ENCODE assay signal across 18 cellular contexts in the genomic region with DNA sequence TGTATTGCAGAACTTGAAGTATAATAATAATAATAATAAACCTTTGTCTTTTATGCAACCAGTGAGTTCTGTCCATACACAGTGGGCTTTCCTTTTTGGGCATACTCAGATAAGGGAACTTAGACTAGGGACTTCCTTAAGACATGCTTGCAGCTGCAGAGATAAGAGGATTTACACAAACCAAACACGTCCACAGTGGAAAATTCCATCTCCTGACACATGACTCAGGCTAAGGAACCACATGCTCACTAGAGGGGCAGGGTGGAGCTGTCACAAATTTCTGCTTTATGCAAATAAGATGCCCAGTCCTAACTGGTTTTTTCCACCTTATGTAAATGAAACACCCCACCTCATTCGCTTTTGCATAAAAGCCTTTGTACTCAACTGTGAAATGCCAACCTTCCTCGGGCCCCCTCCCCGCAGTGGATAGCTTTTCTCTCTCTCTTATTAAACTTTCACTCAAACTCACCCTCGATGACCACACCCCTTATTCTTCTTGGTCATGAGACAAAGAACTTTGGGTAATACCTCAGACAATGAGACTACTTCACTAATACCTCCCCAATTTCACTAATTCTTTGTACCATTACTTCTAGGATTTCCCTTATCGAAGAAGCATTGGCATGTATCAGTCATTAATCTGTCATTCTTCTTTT.
"Had no signal": no experiment of that assay in that cellular context is flagged by ENCODE, and none has a peak within 500 bp of the region (broad histone marks: within the 10 kb centered on the region; RNA-seq: fewer than 3 reads in every experiment).

No MANE protein-coding gene starts in this region.

- H3K36me3 ChIP-seq: right atrium auricular region, tibial nerve, uterus had no signal

- H3K27me3 Mint-ChIP-seq: progenitor cell of endocrine pancreas had no signal

- H3K27me3 ChIP-seq: dorsolateral prefrontal cortex, right atrium auricular region, tibial nerve, uterus had no signal

- H3K27ac Mint-ChIP-seq: endodermal cell, nephron, progenitor cell of endocrine pancreas had no signal

- H3K4me1 Mint-ChIP-seq: endodermal cell had no signal

- H3K9me3 ChIP-seq: uterus had no signal

- H3K4me1 ChIP-seq: right atrium auricular region, tibial nerve, uterus had no signal

- H3K4me3 Mint-ChIP-seq: endodermal cell, nephron had no signal

- H3K4me3 ChIP-seq: dorsolateral prefrontal cortex, right atrium auricular region, skin epidermis, tibial nerve, uterus had no signal

- DNase-seq: activated CD4-positive, alpha-beta T cell treated with anti-CD3 and anti-CD28 coated beads, Interleukin-2, amount 50 U/mL, for 48 hours; activated effector memory CD4-positive, alpha-beta T cell treated with Interleukin-2 at 50 U/mL for 16 hours; activated naive CD4-positive, alpha-beta T cell treated with anti-CD3 and anti-CD28 coated beads, Interleukin-2, amount 50 U/mL, for 16 hours; activated T-cell treated with anti-CD3 and anti-CD28 coated beads, Interleukin-2, amount 50 U/mL, for 1 hour; dorsolateral prefrontal cortex; endodermal cell; hypothalamus; stimulated activated CD4-positive, alpha-beta T cell treated with anti-CD3 and anti-CD28 coated beads, Interleukin-15, amount 100 ng/mL, for 24 hours; stimulated activated CD4-positive, alpha-beta T cell treated with anti-CD3 and anti-CD28 coated beads, Interleukin-4, amount 100 ng/mL, for 24 hours; stimulated activated naive CD4-positive, alpha-beta T cell treated with Interleukin-2 at 50 U/mL for 16 hours; substantia nigra; T-helper 2 cell; uterus had no signal
